Comparison of ENCODE assay signal across 17 cellular contexts in genomic region chr16:11260596-11260966, GRCh38. TPM values are rescaled to one million over a fixed set of nuclear protein-coding genes. Genes with fewer than 3 reads are reported as not detected.
"Had no signal": no experiment of that assay in that cellular context is flagged by ENCODE, and none has a peak within 500 bp of the region (broad histone marks: within the 10 kb centered on the region; RNA-seq: fewer than 3 reads in every experiment).

No MANE protein-coding gene starts in this region.

- DNase-seq: activated CD4-positive, alpha-beta T cell treated with anti-CD3 and anti-CD28 coated beads for 36 hours; activated naive CD4-positive, alpha-beta T cell treated with anti-CD3 and anti-CD28 coated beads, Interleukin-2, amount 50 U/mL, for 16 hours; cerebellar nuclear complex; kidney glomerular epithelial cell; pancreas; stimulated activated CD4-positive, alpha-beta T cell treated with anti-CD3 and anti-CD28 coated beads, Interleukin-15, amount 100 ng/mL, for 24 hours; stimulated activated CD4-positive, alpha-beta T cell treated with anti-CD3 and anti-CD28 coated beads, Interleukin-4, amount 100 ng/mL, for 4 hours; SW 1271; T-helper 9 cell; thyroid gland had no signal

- H3K4me2 ChIP-seq: hepatocyte had no signal

- H3K27me3 Mint-ChIP-seq: activated CD4-positive, alpha-beta T cell treated with anti-CD3 and anti-CD28 coated beads for 36 hours had no signal

- H2AFZ ChIP-seq: hepatocyte had no signal

- H3K4me3 Mint-ChIP-seq: activated CD4-positive, alpha-beta T cell treated with anti-CD3 and anti-CD28 coated beads for 36 hours had no signal

- H3K27ac ChIP-seq: hepatocyte, pancreas, thyroid gland had no signal

- H3K27me3 ChIP-seq: hepatocyte, pancreas, thyroid gland had no signal

- H3K9me3 ChIP-seq: pancreas, thyroid gland had no signal

- H3K4me3 ChIP-seq: hepatocyte, pancreas, thyroid gland had no signal

- ATAC-seq: activated CD4-positive, alpha-beta T cell treated with anti-CD3 and anti-CD28 coated beads for 36 hours; pancreas had no signal

- H3K36me3 ChIP-seq: pancreas, thyroid gland had no signal

RNA-seq across cellular contexts. Expression of gene TNP2, which starts 8.5 kb away (rescaled TPM):
- total RNA-seq: activated CD4-positive, alpha-beta T cell treated with anti-CD3 and anti-CD28 coated beads for 36 hours; activated CD8-positive, alpha-beta memory T cell treated with anti-CD3 and anti-CD28 coated beads for 36 hours; dermis microvascular lymphatic vessel endothelial cell; hepatocyte; lower leg skin; pancreas; renal cortical epithelial cell; skeletal muscle tissue; thyroid gland had no signal
- polyA plus RNA-seq: esophagus, hepatocyte, pancreas had no signal

RNA-seq across cellular contexts. Expression of gene PRM3, which starts 12.8 kb away (rescaled TPM):
- total RNA-seq: activated CD4-positive, alpha-beta T cell treated with anti-CD3 and anti-CD28 coated beads for 36 hours; activated CD8-positive, alpha-beta memory T cell treated with anti-CD3 and anti-CD28 coated beads for 36 hours; dermis microvascular lymphatic vessel endothelial cell; hepatocyte; lower leg skin; pancreas; renal cortical epithelial cell; skeletal muscle tissue; thyroid gland had no signal
- polyA plus RNA-seq: esophagus, hepatocyte, pancreas had no signal

RNA-seq across cellular contexts. Expression of gene PRM2, which starts 15.7 kb away (rescaled TPM):
- total RNA-seq: activated CD4-positive, alpha-beta T cell treated with anti-CD3 and anti-CD28 coated beads for 36 hours; activated CD8-positive, alpha-beta memory T cell treated with anti-CD3 and anti-CD28 coated beads for 36 hours; dermis microvascular lymphatic vessel endothelial cell; hepatocyte; pancreas; renal cortical epithelial cell; skeletal muscle tissue had no signal
- polyA plus RNA-seq: esophagus, hepatocyte, pancreas had no signal

RNA-seq across cellular contexts. Expression of gene PRM1, which starts 20.5 kb away (rescaled TPM):
- total RNA-seq: activated CD4-positive, alpha-beta T cell treated with anti-CD3 and anti-CD28 coated beads for 36 hours; activated CD8-positive, alpha-beta memory T cell treated with anti-CD3 and anti-CD28 coated beads for 36 hours; dermis microvascular lymphatic vessel endothelial cell; hepatocyte; lower leg skin; pancreas; renal cortical epithelial cell; skeletal muscle tissue had no signal
- polyA plus RNA-seq: esophagus, hepatocyte, pancreas had no signal
